Comparison of ENCODE assay signal across 8 cellular contexts in genomic region chr6:122789078-122789861, GRCh38. TPM values are rescaled to one million over a fixed set of nuclear protein-coding genes. Genes with fewer than 3 reads are reported as not detected.
DNase-seq lines count a peak whose midpoint lies in the region; ATAC-seq, FAIRE-seq and TF ChIP-seq lines count a peak whose summit lies in the region.

Gene SMPDL3A (plus strand): TSS chr6:122789258. CDS start chr6:122789347, 89 bp downstream.

- BruUV-seq in endothelial cell of umbilical vein (replicated peaks; lab: Mats Ljungman, UMichigan): TSS peak; percentile 40

- peak; percentile 78 for DNase-seq in AG10803 (ENCODE audit: low read depth)
- DNase-seq in NCI-H187 treated with DMSO at 0.1 percent for 48 hours (lab: John Stamatoyannopoulos, UW): peak; percentile 47
- peak; percentile 39 for DNase-seq in UCSD-AML1 (lab: John Stamatoyannopoulos, UW; ENCODE audit: unreplicated experiment)
- DNase-seq in endothelial cell of umbilical vein (ENCODE audit: low read depth, low spot score): peak; percentile 77
- peak; percentile 77 for DNase-seq in medulla oblongata (ENCODE audit: extremely low spot score)
- peak; percentile 17 to 99 (median 82) for DNase-seq in substantia nigra (lab: John Stamatoyannopoulos, UW)

- H3K4me2 ChIP-seq in endothelial cell of umbilical vein (ENCODE audit: insufficient read depth, low read length): peak within 1 kb of the TSS; percentile 86

- H3K79me2 ChIP-seq in endothelial cell of umbilical vein (ENCODE audit: control insufficient read depth, insufficient read depth, low read length): no peaks in the 10 kb centered on the region

- no peaks in the 10 kb centered on the region for H3K9me3 ChIP-seq in endothelial cell of umbilical vein (replicated peaks; ENCODE audit: control insufficient read depth, insufficient read depth, low read length)

- peak; percentile 67 for FAIRE-seq in endothelial cell of umbilical vein (lab: Jason Lieb, UNC)

- TF ChIP-seq CTCF in AG10803 (conservative IDR thresholded peaks at IDR 0.05; ENCODE audit: low read length) (peak; percentile 43), endothelial cell of umbilical vein (IDR thresholded peaks at IDR 0.05; ENCODE audit: extremely low read depth in 1 of 2, insufficient read depth in 1 of 2, low read depth in 1 of 2, low read length in 2 of 2) (peak; percentile 35 to 55)

- POLR2A ChIA-PET in endothelial cell of umbilical vein (lab: Charles Lee): no interaction called here

- peak; percentile 70 for ATAC-seq in GM18511 (IDR thresholded peaks at IDR 0.05; ENCODE audit: unreplicated experiment)
- ATAC-seq in HG02970 (IDR thresholded peaks at IDR 0.05; ENCODE audit: low FRiP score, unreplicated experiment): peak; percentile 57

- CTCF ChIA-PET in endothelial cell of umbilical vein (lab: Charles Lee): interaction anchor here (0.7 to 2.2 kb wide), 10 partner anchors 10 to 67 kb away, joined by 3 to 16 read pairs (median 4); no protein-coding TSS in a partner anchor

- no peaks in the 10 kb centered on the region for H3K36me3 ChIP-seq in endothelial cell of umbilical vein (ENCODE audit: control insufficient read depth in 2 of 2, extremely low read depth in 1 of 2, insufficient read depth in 2 of 2, low read length in 2 of 2)

- H2AFZ ChIP-seq in endothelial cell of umbilical vein (ENCODE audit: low read depth, low read length): peak within 1 kb of the TSS; percentile 98

- peak; percentile 9 for TF ChIP-seq POLR2A in endothelial cell of umbilical vein (IDR thresholded peaks at IDR 0.05; ENCODE audit: low read depth, low read length)

- H3K4me3 ChIP-seq in AG10803 (ENCODE audit: low read length) (peak within 1 kb of the TSS; percentile 85), endothelial cell of umbilical vein (replicated peaks in 1 of 3; ENCODE audit: insufficient read depth in 1 of 3, low read depth in 1 of 3, low read length in 3 of 3) (peak within 1 kb of the TSS; percentile 53 to 91 (median 58))

- H3K27ac ChIP-seq in endothelial cell of umbilical vein (ENCODE audit: insufficient read depth, low read depth, low read length) (peak within 1 kb of the TSS; percentile 31), substantia nigra (ENCODE audit: low read depth, low read length, poor library complexity, severe bottlenecking) (peak within 1 kb of the TSS; percentile 87)

- peaks cover 9 to 21% of the 10 kb centered on the region in 2 experiments for H3K27me3 ChIP-seq in endothelial cell of umbilical vein (ENCODE audit: control insufficient read depth in 2 of 2, insufficient read depth in 2 of 2, low read length in 2 of 2)

- dilution Hi-C loops in endothelial cell of umbilical vein (cut with MboI; ENCODE audit: extremely low pct_ligation_motif_present, low sequenced_read_pairs): no loop called here

- peaks cover 6% of the 10 kb centered on the region for H3K4me1 ChIP-seq in endothelial cell of umbilical vein (ENCODE audit: control insufficient read depth, extremely low read depth, insufficient read depth, low read length)

- no peaks in the 10 kb centered on the region for H4K20me1 ChIP-seq in endothelial cell of umbilical vein (replicated peaks; ENCODE audit: control insufficient read depth, extremely low read depth, insufficient read depth, low read length)

- H3K9ac ChIP-seq in endothelial cell of umbilical vein (replicated peaks; ENCODE audit: extremely low read depth, insufficient read depth, low read length): peak within 1 kb of the TSS; percentile 77

- intact Hi-C loops in endothelial cell of umbilical vein (cut with micrococcal nuclease): loop anchor here (1.0 to 10.0 kb wide), 4 partner anchors 50 to 394 kb away; partner anchors contain the start of genes HSF2, PKIB and SERINC1

- H3K9me1 ChIP-seq in endothelial cell of umbilical vein (replicated peaks; ENCODE audit: control insufficient read depth, extremely low read depth, insufficient read depth, low read length): no peaks in the 10 kb centered on the region

TF ChIP-seq in endothelial cell of umbilical vein, 7 proteins besides CTCF, POLR2A, EP300 and RAD21:
- TF ChIP-seq MAX (IDR thresholded peaks at IDR 0.05; ENCODE audit: insufficient read depth, insufficient read length) (no peak), POLR2AphosphoS5 (IDR thresholded peaks at IDR 0.05; ENCODE audit: insufficient read depth, low read depth, low read length) (peak; percentile 41), MYC (IDR thresholded peaks at IDR 0.05; ENCODE audit: low read depth, low read length) (no peak)

RNA-seq across cellular contexts. Expression of gene SMPDL3A, which starts in this region (rescaled TPM):
- 4.1 TPM in 2 replicates for total RNA-seq in endothelial cell of umbilical vein
- 4.2 and 7.0 TPM in 2 replicates for polyA plus RNA-seq in endothelial cell of umbilical vein
- polyA plus RNA-seq in endothelial cell of umbilical vein (2011; cell fraction: cytosol; rRNA removed): 3.7 and 4.2 TPM in 2 replicates
- 2.6 and 3.5 TPM in 2 replicates for polyA plus RNA-seq in endothelial cell of umbilical vein (2011; cell fraction: nucleus; rRNA removed)
- 3.3 and 4.8 TPM in 2 replicates for polyA plus RNA-seq in endothelial cell of umbilical vein (2012)
- polyA minus RNA-seq in endothelial cell of umbilical vein: 2.9 and 5.8 TPM in 2 replicates
- polyA minus RNA-seq in endothelial cell of umbilical vein (2011; cell fraction: cytosol; rRNA and poly(A)+ RNA removed): 6.0 TPM
- polyA minus RNA-seq in endothelial cell of umbilical vein (2011; cell fraction: nucleus; rRNA and poly(A)+ RNA removed): 1.6 and 3.1 TPM in 2 replicates

Comparison
In these comparisons a context has a peak if more than half of its experiments do, and no peak if none do; other contexts are left out.
1. Peak in every context shown above with its lines: DNase-seq, ATAC-seq, H3K4me3 ChIP-seq and H3K27ac ChIP-seq.